In genomic region chr1:197995408-197996258, GRCh38 we compare ENCODE assay signal across 1 cellular context.
TF ChIP-seq lines count a peak whose summit lies in the region.

No MANE protein-coding gene starts in this region.

TF ChIP-seq in K562, 482 proteins besides CTCF, POLR2A, EP300 and RAD21 (continued from another document and continues in another):
- TF ChIP-seq, protein P1, sequence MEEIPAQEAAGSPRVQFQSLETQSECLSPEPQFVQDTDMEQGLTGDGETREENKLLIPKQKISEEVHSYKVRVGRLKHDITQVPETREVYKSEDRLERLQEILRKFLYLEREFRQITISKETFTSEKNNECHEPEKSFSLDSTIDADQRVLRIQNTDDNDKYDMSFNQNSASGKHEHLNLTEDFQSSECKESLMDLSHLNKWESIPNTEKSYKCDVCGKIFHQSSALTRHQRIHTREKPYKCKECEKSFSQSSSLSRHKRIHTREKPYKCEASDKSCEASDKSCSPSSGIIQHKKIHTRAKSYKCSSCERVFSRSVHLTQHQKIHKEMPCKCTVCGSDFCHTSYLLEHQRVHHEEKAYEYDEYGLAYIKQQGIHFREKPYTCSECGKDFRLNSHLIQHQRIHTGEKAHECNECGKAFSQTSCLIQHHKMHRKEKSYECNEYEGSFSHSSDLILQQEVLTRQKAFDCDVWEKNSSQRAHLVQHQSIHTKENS (CRISPR knock-in tag; IDR thresholded peaks at IDR 0.05): no peak
- TF ChIP-seq CBX5 (IDR thresholded peaks at IDR 0.05; ENCODE audit: borderline replicate concordance, low read depth) (no peak), ZNF277 (CRISPR knock-in tag; IDR thresholded peaks at IDR 0.05; ENCODE audit: borderline replicate concordance) (no peak), ESRRA (IDR thresholded peaks at IDR 0.05; ENCODE audit: borderline replicate concordance, low read depth) (no peak), ETV5 (CRISPR knock-in tag; IDR thresholded peaks at IDR 0.05; ENCODE audit: low read depth) (no peak), NR2C2 (CRISPR knock-in tag; IDR thresholded peaks at IDR 0.05) (no peak), NR2C2 (tag; IDR thresholded peaks at IDR 0.05) (no peak; the same call in 1 of the 2 replicates), ZNF133 (CRISPR knock-in tag; IDR thresholded peaks at IDR 0.05) (no peak), SAFB (IDR thresholded peaks at IDR 0.05; ENCODE audit: borderline replicate concordance, low read depth, low read length) (no peak), KLF1 (tag; IDR thresholded peaks at IDR 0.05) (no peak), RB1 (IDR thresholded peaks at IDR 0.05; ENCODE audit: low read depth) (no peak), ZNF644 (tag; IDR thresholded peaks at IDR 0.05; ENCODE audit: low read depth) (no peak), SMC3 (conservative IDR thresholded peaks at IDR 0.05; ENCODE audit: insufficient read depth, low read depth, low read length) (no peak), L3MBTL2 (IDR thresholded peaks at IDR 0.05) (peak; percentile 71), PBX2 (CRISPR knock-in tag; IDR thresholded peaks at IDR 0.05; ENCODE audit: low read depth) (no peak), PBX2 (tag; conservative IDR thresholded peaks at IDR 0.05; ENCODE audit: low read depth) (no peak), ZNF124 (CRISPR knock-in tag; IDR thresholded peaks at IDR 0.05) (no peak), RHOXF2B (CRISPR knock-in tag; conservative IDR thresholded peaks at IDR 0.05) (no peak), RBM17 (IDR thresholded peaks at IDR 0.05; ENCODE audit: borderline replicate concordance, low read depth, low read length) (no peak), HDAC3 (IDR thresholded peaks at IDR 0.05; ENCODE audit: borderline replicate concordance, partially characterized antibody) (peak; percentile 23), POLR2H (tag; IDR thresholded peaks at IDR 0.05; ENCODE audit: low read depth) (peak; percentile 98), ZNF197 (CRISPR knock-in tag; IDR thresholded peaks at IDR 0.05; ENCODE audit: low read depth) (peak; percentile 24), HCFC1 (IDR thresholded peaks at IDR 0.05; ENCODE audit: low read depth, low read length) (no peak), KLF16 (IDR thresholded peaks at IDR 0.05) (no peak), ILF3 (IDR thresholded peaks at IDR 0.05; ENCODE audit: borderline replicate concordance) (no peak), ZNF76 (CRISPR knock-in tag; IDR thresholded peaks at IDR 0.05; ENCODE audit: borderline replicate concordance) (no peak), ZNF445 (CRISPR knock-in tag; IDR thresholded peaks at IDR 0.05; ENCODE audit: low read depth) (no peak), HMG20B (CRISPR knock-in tag; IDR thresholded peaks at IDR 0.05) (no peak), E2F8 (IDR thresholded peaks at IDR 0.05; ENCODE audit: low read depth, partially characterized antibody) (no peak), ELK1 (CRISPR knock-in tag; IDR thresholded peaks at IDR 0.05) (no peak), XRCC5 (IDR thresholded peaks at IDR 0.05; ENCODE audit: low read depth, low read length) (no peak), TEAD2 (tag; IDR thresholded peaks at IDR 0.05) (no peak), RBM25 (IDR thresholded peaks at IDR 0.05; ENCODE audit: low read depth, low read length, severe bottlenecking) (peak; percentile 83), CBX8 (IDR thresholded peaks at IDR 0.05; ENCODE audit: borderline replicate concordance, extremely low read depth, low read depth, low read length, poor library complexity, severe bottlenecking) (no peak), ZNF311 (CRISPR knock-in tag; IDR thresholded peaks at IDR 0.05) (no peak), CBFA2T3 (IDR thresholded peaks at IDR 0.05) (no peak), NFYB (IDR thresholded peaks at IDR 0.05; ENCODE audit: extremely low read depth, insufficient read length) (no peak), TBL1XR1 (IDR thresholded peaks at IDR 0.05; ENCODE audit: low read length in 2 of 2) (no peak), BCOR (IDR thresholded peaks at IDR 0.05) (no peak), ZNF24 (IDR thresholded peaks at IDR 0.05) (no peak), ZNF668 (CRISPR knock-in tag; IDR thresholded peaks at IDR 0.05) (no peak), NFRKB (IDR thresholded peaks at IDR 0.05; ENCODE audit: low read depth) (no peak; the same call in 1 of the 2 replicates), TFAP4 (CRISPR knock-in tag; IDR thresholded peaks at IDR 0.05; ENCODE audit: borderline replicate concordance) (no peak), CBFB (CRISPR knock-in tag; IDR thresholded peaks at IDR 0.05) (no peak), KAT2B (IDR thresholded peaks at IDR 0.05; ENCODE audit: low read depth, low read length) (no peak), ATF4 (CRISPR knock-in tag; IDR thresholded peaks at IDR 0.05) (no peak), SMAD2 (IDR thresholded peaks at IDR 0.05; ENCODE audit: low read depth, low read length) (no peak), EWSR1 (IDR thresholded peaks at IDR 0.05; ENCODE audit: borderline replicate concordance, low read depth, partially characterized antibody) (no peak)
- TF ChIP-seq, protein P2, sequence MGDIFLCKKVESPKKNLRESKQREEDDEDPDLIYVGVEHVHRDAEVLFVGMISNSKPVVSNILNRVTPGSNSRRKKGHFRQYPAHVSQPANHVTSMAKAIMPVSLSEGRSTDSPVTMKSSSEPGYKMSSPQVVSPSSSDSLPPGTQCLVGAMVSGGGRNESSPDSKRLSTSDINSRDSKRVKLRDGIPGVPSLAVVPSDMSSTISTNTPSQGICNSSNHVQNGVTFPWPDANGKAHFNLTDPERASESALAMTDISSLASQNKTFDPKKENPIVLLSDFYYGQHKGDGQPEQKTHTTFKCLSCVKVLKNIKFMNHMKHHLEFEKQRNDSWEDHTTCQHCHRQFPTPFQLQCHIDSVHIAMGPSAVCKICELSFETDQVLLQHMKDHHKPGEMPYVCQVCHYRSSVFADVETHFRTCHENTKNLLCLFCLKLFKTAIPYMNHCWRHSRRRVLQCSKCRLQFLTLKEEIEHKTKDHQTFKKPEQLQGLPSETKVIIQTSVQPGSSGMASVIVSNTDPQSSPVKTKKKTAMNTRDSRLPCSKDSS (IDR thresholded peaks at IDR 0.05; ENCODE audit: low read depth, partially characterized antibody): no peak
- TF ChIP-seq, protein P3, sequence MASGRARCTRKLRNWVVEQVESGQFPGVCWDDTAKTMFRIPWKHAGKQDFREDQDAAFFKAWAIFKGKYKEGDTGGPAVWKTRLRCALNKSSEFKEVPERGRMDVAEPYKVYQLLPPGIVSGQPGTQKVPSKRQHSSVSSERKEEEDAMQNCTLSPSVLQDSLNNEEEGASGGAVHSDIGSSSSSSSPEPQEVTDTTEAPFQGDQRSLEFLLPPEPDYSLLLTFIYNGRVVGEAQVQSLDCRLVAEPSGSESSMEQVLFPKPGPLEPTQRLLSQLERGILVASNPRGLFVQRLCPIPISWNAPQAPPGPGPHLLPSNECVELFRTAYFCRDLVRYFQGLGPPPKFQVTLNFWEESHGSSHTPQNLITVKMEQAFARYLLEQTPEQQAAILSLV (tag; IDR thresholded peaks at IDR 0.05): no peak
- TF ChIP-seq, protein P4, sequence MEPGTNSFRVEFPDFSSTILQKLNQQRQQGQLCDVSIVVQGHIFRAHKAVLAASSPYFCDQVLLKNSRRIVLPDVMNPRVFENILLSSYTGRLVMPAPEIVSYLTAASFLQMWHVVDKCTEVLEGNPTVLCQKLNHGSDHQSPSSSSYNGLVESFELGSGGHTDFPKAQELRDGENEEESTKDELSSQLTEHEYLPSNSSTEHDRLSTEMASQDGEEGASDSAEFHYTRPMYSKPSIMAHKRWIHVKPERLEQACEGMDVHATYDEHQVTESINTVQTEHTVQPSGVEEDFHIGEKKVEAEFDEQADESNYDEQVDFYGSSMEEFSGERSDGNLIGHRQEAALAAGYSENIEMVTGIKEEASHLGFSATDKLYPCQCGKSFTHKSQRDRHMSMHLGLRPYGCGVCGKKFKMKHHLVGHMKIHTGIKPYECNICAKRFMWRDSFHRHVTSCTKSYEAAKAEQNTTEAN (CRISPR knock-in tag; IDR thresholded peaks at IDR 0.05): no peak
